In the genomic region with DNA sequence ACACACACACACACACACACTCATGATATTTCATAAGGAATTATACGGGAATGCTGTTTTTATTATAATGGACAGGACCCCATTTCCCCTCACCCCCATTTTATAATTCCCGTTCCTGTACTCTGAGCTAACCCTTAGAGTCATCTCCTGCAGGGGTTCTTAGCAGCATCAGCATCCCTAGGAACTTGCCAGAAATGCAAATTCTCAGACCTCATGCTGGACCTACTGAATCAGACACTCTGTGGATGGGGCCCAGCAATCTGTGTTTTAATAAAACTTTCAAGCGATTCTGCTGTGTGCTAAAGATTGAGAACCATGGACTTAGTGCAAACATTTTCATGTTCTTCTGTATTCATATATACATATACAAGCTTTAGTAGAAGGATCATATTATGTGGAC, we compare ENCODE assay signal across 22 cellular contexts.
DNase-seq lines count a peak whose midpoint lies in the region; ATAC-seq, FAIRE-seq and TF ChIP-seq lines count a peak whose summit lies in the region.
"Had no signal": no experiment of that assay in that cellular context is flagged by ENCODE, and none has a peak within 500 bp of the region (broad histone marks: within the 10 kb centered on the region; RNA-seq: fewer than 3 reads in every experiment).

No MANE protein-coding gene starts in this region.

- H3K4me3 Mint-ChIP-seq in MCF 10A (ENCODE audit: unreplicated experiment) (no peak overlapping the region), astrocyte (ENCODE audit: unreplicated experiment) (no peak overlapping the region), chondrocyte (ENCODE audit: unreplicated experiment) (no peak overlapping the region)
- no peak overlapping the region for H3K4me3 Mint-ChIP-seq in CD4-positive, alpha-beta T cell

- no peaks in the 10 kb centered on the region for H3K36me3 ChIP-seq in breast epithelium
- H3K36me3 ChIP-seq in astrocyte (ENCODE audit: insufficient read depth, low read length), result no peaks in the 10 kb centered on the region
- H3K36me3 ChIP-seq: HAP-1 had no signal

- H3K27me3 Mint-ChIP-seq in MCF 10A (ENCODE audit: insufficient read depth, unreplicated experiment) (no peaks in the 10 kb centered on the region), astrocyte (ENCODE audit: low read depth, unreplicated experiment) (no peaks in the 10 kb centered on the region), chondrocyte (ENCODE audit: low read depth) (no peaks in the 10 kb centered on the region)
- peaks cover 19% of the 10 kb centered on the region for H3K27me3 Mint-ChIP-seq in CD4-positive, alpha-beta T cell

- intact Hi-C loops in MCF 10A (cut with micrococcal nuclease), result no loop called here
- intact Hi-C loops in breast epithelium (cut with DNase I; ENCODE audit: low total_unique reads), result no loop called here
- intact Hi-C loops in CD4-positive, alpha-beta T cell (cut with DNase I, micrococcal nuclease), result no loop called here

- POLR2A ChIA-PET in MCF 10A (lab: Yijun Ruan, JAX), result interaction anchor here (0.7 to 0.8 kb wide), 2 partner anchors 17 to 18 kb away, joined by 3 to 5 read pairs; no protein-coding TSS in a partner anchor
- POLR2A ChIA-PET in CD4-positive, alpha-beta T cell (lab: Charles Lee), result no interaction called here

- peak overlapping the region; percentile 39 for H3K9ac ChIP-seq in astrocyte (ENCODE audit: low read length)

- peak overlapping the region; percentile 79 for H3K27ac Mint-ChIP-seq in MCF 10A (ENCODE audit: low read depth, unreplicated experiment)
- no peak overlapping the region for H3K27ac Mint-ChIP-seq in astrocyte (ENCODE audit: unreplicated experiment)
- H3K27ac Mint-ChIP-seq in chondrocyte (ENCODE audit: unreplicated experiment), result no peak overlapping the region
- H3K27ac Mint-ChIP-seq in CD4-positive, alpha-beta T cell, result no peak overlapping the region

- H3K27me3 ChIP-seq in breast epithelium (no peaks in the 10 kb centered on the region), astrocyte (ENCODE audit: insufficient read depth, low read length) (no peaks in the 10 kb centered on the region), foreskin keratinocyte (no peaks in the 10 kb centered on the region)
- no peaks in the 10 kb centered on the region for H3K27me3 ChIP-seq in CD4-positive, alpha-beta T cell (ENCODE audit: control insufficient read depth, insufficient read depth, low read length)

- ATAC-seq in foreskin keratinocyte, result no peak
- no peak for ATAC-seq in HG02678 (IDR thresholded peaks at IDR 0.05; ENCODE audit: unreplicated experiment)
- no peak for ATAC-seq in CD4-positive, alpha-beta T cell (ENCODE audit: poor library complexity)
- ATAC-seq in HG02588 (IDR thresholded peaks at IDR 0.05; ENCODE audit: unreplicated experiment), result no peak
- ATAC-seq: K562 had no signal

- H2AFZ ChIP-seq in astrocyte (ENCODE audit: low read depth, low read length), result peak overlapping the region; percentile 19

- no peaks in the 10 kb centered on the region for H4K20me1 ChIP-seq in astrocyte (ENCODE audit: insufficient read depth, low read length)

- H3K9me3 ChIP-seq in breast epithelium (no peaks in the 10 kb centered on the region), astrocyte (ENCODE audit: insufficient read depth, low read depth, low read length) (no peaks in the 10 kb centered on the region)
- no peaks in the 10 kb centered on the region for H3K9me3 ChIP-seq in CD4-positive, alpha-beta T cell (ENCODE audit: control insufficient read depth, low read length)
- H3K9me3 ChIP-seq: Caco-2, HAP-1 had no signal

- H3K4me1 Mint-ChIP-seq in MCF 10A (ENCODE audit: insufficient read depth, unreplicated experiment) (peaks cover 24% of the 10 kb centered on the region), astrocyte (ENCODE audit: low read depth, unreplicated experiment) (peaks cover 25% of the 10 kb centered on the region), chondrocyte (ENCODE audit: low read depth) (peaks cover 41% of the 10 kb centered on the region)
- no peaks in the 10 kb centered on the region for H3K4me1 Mint-ChIP-seq in CD4-positive, alpha-beta T cell (ENCODE audit: low read depth)

- no TSS peak for BruUV-seq in MCF 10A (replicated peaks; lab: Mats Ljungman, UMichigan)

- CTCF ChIA-PET in MCF 10A (lab: Yijun Ruan, JAX), result interaction anchor here (0.6 to 7.1 kb wide), 9 partner anchors 16 to 521 kb away, joined by 3 to 107 read pairs (median 10); no protein-coding TSS in a partner anchor
- CTCF ChIA-PET in CD4-positive, alpha-beta T cell (lab: Charles Lee), result no interaction called here

- FAIRE-seq in astrocyte (lab: Jason Lieb, UNC), result peak; percentile 82
- FAIRE-seq: GM12891, K562 had no signal

- peak overlapping the region; percentile 61 for H3K4me2 ChIP-seq in astrocyte (ENCODE audit: low read length)

- H3K4me1 ChIP-seq in breast epithelium (no peaks in the 10 kb centered on the region), astrocyte (ENCODE audit: insufficient read depth, low read length) (peaks cover 32% of the 10 kb centered on the region), foreskin keratinocyte (peaks cover 37% of the 10 kb centered on the region)
- H3K4me1 ChIP-seq: Caco-2, HAP-1 had no signal

- peaks cover 2% of the 10 kb centered on the region for H3K79me2 ChIP-seq in astrocyte (ENCODE audit: insufficient read depth, low read length)

- TF ChIP-seq CTCF in MCF 10A (IDR thresholded peaks at IDR 0.05; ENCODE audit: unreplicated experiment) (no peak), breast epithelium (IDR thresholded peaks at IDR 0.05) (no peak), astrocyte (IDR thresholded peaks at IDR 0.05; ENCODE audit: insufficient read depth, low read depth, low read length) (no peak), foreskin keratinocyte (conservative IDR thresholded peaks at IDR 0.05) (no peak), chondrocyte (IDR thresholded peaks at IDR 0.05) (no peak)
- no peak for TF ChIP-seq CTCF in CD4-positive, alpha-beta T cell (IDR thresholded peaks at IDR 0.05)

- no peaks in the 10 kb centered on the region for H3K9me3 Mint-ChIP-seq in MCF 10A (ENCODE audit: unreplicated experiment)
- peaks cover 2% of the 10 kb centered on the region for H3K9me3 Mint-ChIP-seq in astrocyte (ENCODE audit: unreplicated experiment)
- H3K9me3 Mint-ChIP-seq in chondrocyte (ENCODE audit: low read depth), result no peaks in the 10 kb centered on the region
- H3K9me3 Mint-ChIP-seq in CD4-positive, alpha-beta T cell, result no peaks in the 10 kb centered on the region

- H3K4me3 ChIP-seq in breast epithelium, result no peak overlapping the region
- H3K4me3 ChIP-seq in astrocyte (ENCODE audit: insufficient read depth, low read depth, low read length), result no peak overlapping the region
- H3K4me3 ChIP-seq: HAP-1, K562 had no signal

- no peak overlapping the region for H3K27ac ChIP-seq in breast epithelium
- peak overlapping the region; percentile 69 for H3K27ac ChIP-seq in astrocyte (ENCODE audit: low read depth, low read length)
- peak overlapping the region; percentile 68 for H3K27ac ChIP-seq in foreskin keratinocyte
- H3K27ac ChIP-seq in CD4-positive, alpha-beta T cell (ENCODE audit: low read depth, low read length), result no peak overlapping the region
- H3K27ac ChIP-seq: C4-2B, HL-60 had no signal

- no peak for TF ChIP-seq POLR2A in breast epithelium (IDR thresholded peaks at IDR 0.05)

- H3K36me3 Mint-ChIP-seq in MCF 10A (ENCODE audit: insufficient read depth, unreplicated experiment), result peaks cover 5% of the 10 kb centered on the region
- no peaks in the 10 kb centered on the region for H3K36me3 Mint-ChIP-seq in astrocyte (ENCODE audit: low read depth, unreplicated experiment)
- no peaks in the 10 kb centered on the region for H3K36me3 Mint-ChIP-seq in chondrocyte (ENCODE audit: low read depth)
- no peaks in the 10 kb centered on the region for H3K36me3 Mint-ChIP-seq in CD4-positive, alpha-beta T cell (ENCODE audit: low read depth)

- DNase-seq in MCF 10A (ENCODE audit: unreplicated experiment), result no peak
- no peak for DNase-seq in breast epithelium (ENCODE audit: low spot score in 2 of 2)
- DNase-seq in astrocyte (ENCODE audit: low read depth), result peak; percentile 41
- peak in 1 of 2 donors; percentile 28 for DNase-seq in foreskin keratinocyte
- no peak for DNase-seq in chondrocyte (ENCODE audit: low spot score)
- no peak for DNase-seq in CD4-positive, alpha-beta T cell
- DNase-seq: 8988T, Caco-2, DMS53, NCI-H1092 treated with DMSO at 0.1 percent for 48 hours, NCI-H187 treated with DMSO at 0.1 percent for 48 hours, NCI-H510A, NCI-H82, SIG-M5, SW 1271 had no signal

Comparison
In these comparisons a context has a peak if more than half of its experiments do, and no peak if none do; other contexts are left out.
1. H3K27ac ChIP-seq: peak in astrocyte (single experiment) and foreskin keratinocyte (single experiment); none in breast epithelium (0 of 2) and CD4-positive, alpha-beta T cell (single experiment).